ENCODE assay signal across 34 cellular contexts in the genomic region with DNA sequence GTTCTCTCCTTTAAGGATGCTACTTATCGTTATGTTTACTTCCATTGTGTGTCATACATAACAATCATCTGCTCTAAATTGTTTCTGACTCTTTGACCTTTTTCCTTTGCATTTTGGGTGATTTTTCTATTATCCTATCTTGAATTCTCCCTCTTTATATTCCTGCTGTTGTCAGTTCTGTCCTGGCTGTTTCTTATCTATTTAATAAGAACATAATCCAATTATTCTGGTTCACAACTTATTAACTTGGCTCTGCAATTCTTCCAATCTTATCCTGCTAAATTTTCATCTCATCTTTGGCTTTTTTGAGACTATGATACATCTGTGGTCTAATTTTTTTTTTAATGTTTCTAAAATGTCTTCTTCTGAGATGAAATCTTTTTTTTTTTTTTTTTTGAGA.
"Had no signal": no experiment of that assay in that cellular context is flagged by ENCODE, and none has a peak within 500 bp of the region (broad histone marks: within the 10 kb centered on the region; RNA-seq: fewer than 3 reads in every experiment).

No MANE protein-coding gene starts in this region.

- H3K9me3 ChIP-seq: MG63 had no signal

- H3K4me3 ChIP-seq: MG63 had no signal

- H3K27ac ChIP-seq: KMS-11 had no signal

- H3K9ac ChIP-seq: KMS-11 had no signal

- DNase-seq: Karpas-422, Kasumi-1, KG1, MG63, MM.1S, MV-4-11, NCI-H1048, NCI-H1092, NCI-H1092 treated with DMSO at 0.1 percent for 48 hours, NCI-H1105, NCI-H1105 treated with DMSO at 0.1 percent for 48 hours, NCI-H1417, NCI-H1417 treated with DMSO at 0.1 percent for 48 hours, NCI-H1436, NCI-H1436 treated with DMSO at 0.1 percent for 48 hours, NCI-H146, NCI-H1694, NCI-H1694 treated with DMSO at 0.1 percent for 48 hours, NCI-H187, NCI-H187 treated with DMSO at 0.1 percent for 48 hours, NCI-H1930, NCI-H2029, NCI-H2029 treated with DMSO at 0.1 percent for 48 hours, NCI-H2081, NCI-H2081 treated with DMSO at 0.1 percent for 48 hours, NCI-H2107, NCI-H2171, NCI-H2171 treated with DMSO at 0.1 percent for 48 hours, NCI-H2227 treated with DMSO at 0.1 percent for 48 hours, NCI-H226, NCI-H345, NCI-H446, NCI-H446 treated with DMSO at 0.1 percent for 48 hours had no signal

- H3K4me2 ChIP-seq: KMS-11 had no signal

- H3K36me3 ChIP-seq: MG63 had no signal
